ENCODE assay signal across 17 cellular contexts in the genomic region with DNA sequence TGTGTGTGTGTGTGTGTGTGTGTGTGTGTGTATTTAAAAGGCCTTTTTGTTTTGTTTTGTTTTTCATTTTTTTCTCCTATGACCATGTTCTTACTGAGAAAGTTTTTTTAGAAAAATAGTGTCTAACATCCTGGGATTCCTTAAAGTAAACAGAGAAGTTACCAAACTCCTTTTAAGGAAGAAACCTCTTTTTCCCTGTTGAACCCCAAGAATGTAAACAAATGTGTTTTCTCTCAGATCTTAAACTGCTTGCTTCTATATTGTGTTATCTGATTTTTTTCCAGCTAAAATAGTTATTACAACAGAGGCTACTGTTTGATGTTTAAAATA. TPM values are rescaled to one million over a fixed set of nuclear protein-coding genes. Genes with fewer than 3 reads are reported as not detected.
DNase-seq lines count a peak whose midpoint lies in the region; ATAC-seq and TF ChIP-seq lines count a peak whose summit lies in the region.
"Had no signal": no experiment of that assay in that cellular context is flagged by ENCODE, and none has a peak within 500 bp of the region (broad histone marks: within the 10 kb centered on the region; RNA-seq: fewer than 3 reads in every experiment).

No MANE protein-coding gene starts in this region.

- no peak overlapping the region for H2AFZ ChIP-seq in smooth muscle cell (ENCODE audit: low read depth)

- peaks cover 5% of the 10 kb centered on the region for H3K4me1 ChIP-seq in smooth muscle cell (ENCODE audit: low read depth)
- peaks cover 0 to 26% (median 16%) of the 10 kb centered on the region in 4 donors for H3K4me1 ChIP-seq in stomach

- peak overlapping the region; percentile 11 for H3K4me3 ChIP-seq in smooth muscle cell
- H3K4me3 ChIP-seq in stomach = no peak overlapping the region
- H3K4me3 ChIP-seq: GM12878, lung had no signal

- no peaks in the 10 kb centered on the region for H4K20me1 ChIP-seq in smooth muscle cell (ENCODE audit: low read depth)

- intact Hi-C loops in stomach (cut with DNase I; ENCODE audit: low total_unique reads) = no loop called here

- no peak for ATAC-seq in GM21360 (IDR thresholded peaks at IDR 0.05; ENCODE audit: unreplicated experiment)
- ATAC-seq: activated T-cell treated with anti-CD3 and anti-CD28 coated beads, Interleukin-2, amount 50 U/mL, for 4 hours; GM12878; stimulated activated memory B cell treated with anti-CD40 and anti-IgM and Interleukin-4, amounts not matched to agents 10 μg/mL and 1 μg/mL and 100 μg/mL, for 72 hours had no signal

- TF ChIP-seq EP300 in stomach (IDR thresholded peaks at IDR 0.05) = no peak

- no peak overlapping the region for H3K9ac ChIP-seq in smooth muscle cell (ENCODE audit: low read depth)
- H3K9ac ChIP-seq: SK-N-SH had no signal

- peaks cover 6% of the 10 kb centered on the region for H3F3A ChIP-seq in smooth muscle cell (ENCODE audit: low read depth)

- peak overlapping the region; percentile 69 for H3K27ac ChIP-seq in smooth muscle cell (ENCODE audit: low read depth)
- H3K27ac ChIP-seq in stomach = peak overlapping the region in 2 of 5 donors; percentile 41 to 59

- H3K27me3 ChIP-seq in smooth muscle cell (ENCODE audit: low read depth) = no peaks in the 10 kb centered on the region
- no peaks in the 10 kb centered on the region for H3K27me3 ChIP-seq in stomach

- peak; percentile 49 for DNase-seq in EL
- peak; percentile 53 for DNase-seq in astrocyte of the hippocampus (ENCODE audit: low read depth, low spot score)
- DNase-seq in hepatic stellate cell (ENCODE audit: low spot score) = peak; percentile 31
- no peak for DNase-seq in smooth muscle cell (lab: John Stamatoyannopoulos, UW; ENCODE audit: unreplicated experiment)
- no peak for DNase-seq in central memory CD4-positive, alpha-beta T cell
- no peak for DNase-seq in iPS-NIHi7 (ENCODE audit: extremely low spot score)
- no peak for DNase-seq in stomach
- DNase-seq: activated naive CD8-positive, alpha-beta T cell treated with anti-CD3 and anti-CD28 coated beads, Interleukin-2, amount 10 ng/mL, durations not matched to agents 7 days and 5 days; activated T-cell treated with anti-CD3 and anti-CD28 coated beads, Interleukin-2, amount 50 U/mL, for 4 hours; CD4-positive, CD25-positive, alpha-beta regulatory T cell; NCI-H510A treated with DMSO at 0.1 percent for 48 hours; OCI-M1; SK-N-SH had no signal

- H3K9me3 ChIP-seq in smooth muscle cell (replicated peaks; ENCODE audit: low read depth) (no peaks in the 10 kb centered on the region), stomach (no peaks in the 10 kb centered on the region)
- H3K9me3 ChIP-seq: SK-N-SH had no signal

- H3K79me2 ChIP-seq in smooth muscle cell (ENCODE audit: low read depth) = no peaks in the 10 kb centered on the region

- TF ChIP-seq CTCF in smooth muscle cell (IDR thresholded peaks at IDR 0.05; ENCODE audit: borderline replicate concordance, insufficient read depth, poor library complexity, severe bottlenecking) (no peak), stomach (IDR thresholded peaks at IDR 0.05) (no peak)

- no peaks in the 10 kb centered on the region for H3K36me3 ChIP-seq in smooth muscle cell (ENCODE audit: low read depth)
- no peaks in the 10 kb centered on the region for H3K36me3 ChIP-seq in stomach

- no peak for TF ChIP-seq POLR2A in stomach (IDR thresholded peaks at IDR 0.05)

- H3K4me2 ChIP-seq in smooth muscle cell = peak overlapping the region; percentile 71
- H3K4me2 ChIP-seq: SK-N-SH had no signal

RNA-seq across cellular contexts. Expression of a gene that starts 49.5 kb away (rescaled TPM):
- 53.7 and 58.5 TPM in 2 replicates for total RNA-seq in smooth muscle cell
- 25.0 and 25.5 TPM in 2 replicates for polyA plus RNA-seq in smooth muscle cell
- total RNA-seq in stomach = 100 to 1,000 TPM in 2 of 5 donors, 10 to 100 TPM in 3; 18.7 to 217 (median 60.8) TPM
- 10 to 100 TPM in 1 of 3 donors, 1 to 10 TPM in 2; 7.7 to 15.9 (median 9.2) TPM for polyA plus RNA-seq in stomach

Comparison
In these comparisons a context has a peak if more than half of its experiments do, and no peak if none do; other contexts are left out.
1. DNase-seq: peak in EL (single experiment), astrocyte of the hippocampus (single experiment) and hepatic stellate cell (single experiment); none in smooth muscle cell (single experiment), central memory CD4-positive, alpha-beta T cell (single experiment), iPS-NIHi7 (single experiment) and stomach (single experiment).